8 cellular contexts compared by ENCODE assay signal in genomic region chr6:10954590-10955010, GRCh38.
DNase-seq lines count a peak whose midpoint lies in the region; ATAC-seq and TF ChIP-seq lines count a peak whose summit lies in the region.

No MANE protein-coding gene starts in this region.

- POLR2A ChIA-PET in HCT116 (lab: Charles Lee) = interaction anchor here (0.7 kb wide), 1 partner anchor 53 kb away, joined by 3 read pairs; no protein-coding TSS in a partner anchor

- H4K20me1 ChIP-seq in HCT116 (ENCODE audit: insufficient read depth) = no peaks in the 10 kb centered on the region

- RAD21 ChIA-PET in HCT116 (lab: Charles Lee; ENCODE audit: low non-redundant PET in 1 of 2, low total read pairs in 2 of 2, uncharacterized antibody in 2 of 2, unreplicated experiment in 2 of 2) = interaction anchor here (0.5 to 2.4 kb wide), 4 partner anchors 107 to 115 kb away, joined by 3 to 25 read pairs (median 6); no protein-coding TSS in a partner anchor

- CTCF ChIA-PET in HCT116 (lab: Charles Lee) = interaction anchor here (0.6 to 4.0 kb wide), 19 partner anchors 9 to 621 kb away, joined by 3 to 95 read pairs (median 4); no protein-coding TSS in a partner anchor

- peak overlapping the region; percentile 58 for H2AFZ ChIP-seq in HCT116 (ENCODE audit: low read depth, low read length, poor library complexity, severe bottlenecking)

- intact Hi-C loops in HCT116 (cut with micrococcal nuclease) = loop anchor here (1.0 to 5.0 kb wide), 3 partner anchors 115 to 623 kb away; no protein-coding TSS in a partner anchor

- no CpG with 5 or more reads among the region's 15 CpGs for WGBS in iPS DF 6.9 (ENCODE audit: insufficient coverage, insufficient read length)

- H3K4me1 ChIP-seq in HCT116 (ENCODE audit: control insufficient read depth in 1 of 2, insufficient read depth in 2 of 2, low read length in 2 of 2) = no peaks in the 10 kb centered on the region
- no peaks in the 10 kb centered on the region for H3K4me1 ChIP-seq in iPS DF 6.9 (ENCODE audit: control insufficient read depth, insufficient read depth, low read length)

- TF ChIP-seq RAD21 in HCT116 (IDR thresholded peaks at IDR 0.05; ENCODE audit: low read depth) = peak; percentile 65

- TF ChIP-seq CTCF in GM06990 (IDR thresholded peaks at IDR 0.05; ENCODE audit: insufficient read depth, low read length, poor library complexity, severe bottlenecking) (peak; percentile 95), HCT116 (IDR thresholded peaks at IDR 0.05 in 2 of 3, conservative IDR thresholded peaks at IDR 0.05 in 1 of 3; ENCODE audit: borderline replicate concordance in 1 of 3, insufficient read depth in 1 of 3, low read depth in 2 of 3, low read length in 2 of 3) (peak; percentile 68 to 94 (median 92))

- BruUV-seq in HCT116 (replicated peaks; lab: Mats Ljungman, UMichigan) = no TSS peak

- no peaks in the 10 kb centered on the region for H3K9me3 ChIP-seq in HCT116 (ENCODE audit: control insufficient read depth in 1 of 2, insufficient read depth in 1 of 2, low read depth in 1 of 2, low read length in 2 of 2)
- no peaks in the 10 kb centered on the region for H3K9me3 ChIP-seq in iPS DF 6.9 (ENCODE audit: control insufficient read depth, insufficient read depth, low read length)

- H3K36me3 ChIP-seq in GM06990 (ENCODE audit: control insufficient read depth, insufficient read depth, low read length) (no peaks in the 10 kb centered on the region), HCT116 (ENCODE audit: control insufficient read depth in 1 of 2, insufficient read depth in 2 of 2, low read length in 2 of 2) (no peaks in the 10 kb centered on the region), iPS DF 6.9 (ENCODE audit: control insufficient read depth, insufficient read depth, low read length) (no peaks in the 10 kb centered on the region)

- no peak overlapping the region for H3K9ac ChIP-seq in HCT116 (ENCODE audit: low read length)

- H3K9me2 ChIP-seq in HCT116 (ENCODE audit: insufficient read depth) = no peaks in the 10 kb centered on the region

- H3K27me3 ChIP-seq in GM06990 (replicated peaks; ENCODE audit: control insufficient read depth, insufficient read depth, low read length) (no peaks in the 10 kb centered on the region), HCT116 (ENCODE audit: insufficient read depth, low read length) (no peaks in the 10 kb centered on the region), iPS DF 6.9 (ENCODE audit: control insufficient read depth, insufficient read depth, low read length) (no peaks in the 10 kb centered on the region)

- H3K4me3 ChIP-seq in GM06990 (replicated peaks; ENCODE audit: low read depth, low read length) (no peak overlapping the region), HCT116 (replicated peaks in 1 of 2; ENCODE audit: low read depth in 1 of 2, low read length in 2 of 2) (no peak overlapping the region), iPS DF 6.9 (ENCODE audit: low read length) (no peak overlapping the region)

- peak; percentile 95 for ATAC-seq in HCT116

- DNase-seq in GM06990 (ENCODE audit: extremely low read depth, insufficient read length) (peak; percentile 77), HCT116 (ENCODE audit: low read depth, low spot score) (peak; percentile 54), NCI-H1048 (lab: John Stamatoyannopoulos, UW) (peak; percentile 27), T-helper 22 cell (ENCODE audit: low read depth) (peak; percentile 4), astrocyte of the hippocampus (ENCODE audit: low read depth, low spot score) (peak; percentile 87), iPS DF 6.9 (ENCODE audit: low read depth, low spot score) (peak; percentile 67), DMS79 (lab: John Stamatoyannopoulos, UW) (no peak)
- peak; percentile 64 to 70 (median 69) for DNase-seq in stimulated activated CD4-positive, alpha-beta T cell treated with anti-CD3 and anti-CD28 coated beads, Interleukin-12 subunit alpha, Interleukin-12 subunit beta, amount 100 ng/mL, for 48 hours (ENCODE audit: low read depth in 2 of 3, low spot score in 1 of 3)

- no peak for TF ChIP-seq POLR2A in HCT116 (IDR thresholded peaks at IDR 0.05; ENCODE audit: borderline replicate concordance, extremely low read depth, insufficient read depth, insufficient read length)

- no peak overlapping the region for H3K4me2 ChIP-seq in HCT116 (ENCODE audit: low read length)

- H3K27ac ChIP-seq in HCT116 (ENCODE audit: low read depth, low read length) = no peak overlapping the region
- H3K27ac ChIP-seq in iPS DF 6.9 (ENCODE audit: low read length) = no peak overlapping the region

- H3K79me2 ChIP-seq in HCT116 (ENCODE audit: insufficient read depth, low read length) = no peaks in the 10 kb centered on the region

TF ChIP-seq in HCT116, 20 proteins besides CTCF, POLR2A, EP300 and RAD21:
- TF ChIP-seq ATF3 (IDR thresholded peaks at IDR 0.05) = no peak
- no peak for TF ChIP-seq JUND (IDR thresholded peaks at IDR 0.05)
- no peak for TF ChIP-seq ZFX (IDR thresholded peaks at IDR 0.05)
- TF ChIP-seq REST (IDR thresholded peaks at IDR 0.05; ENCODE audit: low read depth) = no peak
- TF ChIP-seq SP1 (IDR thresholded peaks at IDR 0.05; ENCODE audit: low read depth) = no peak
- TF ChIP-seq ZBTB33 (IDR thresholded peaks at IDR 0.05; ENCODE audit: extremely low read depth, insufficient replicate concordance, low read length) = no peak
- no peak for TF ChIP-seq EZH2 (IDR thresholded peaks at IDR 0.05)
- no peak for TF ChIP-seq FOSL1 (IDR thresholded peaks at IDR 0.05; ENCODE audit: low read depth)
- TF ChIP-seq MAX (IDR thresholded peaks at IDR 0.05) = no peak
- TF ChIP-seq SIN3A (IDR thresholded peaks at IDR 0.05; ENCODE audit: low read depth) = no peak
- peak; percentile 84 for TF ChIP-seq YY1 (IDR thresholded peaks at IDR 0.05; ENCODE audit: extremely low read depth, insufficient replicate concordance, low read depth, low read length)
- peak; percentile 33 for TF ChIP-seq TCF7L2 (IDR thresholded peaks at IDR 0.05; ENCODE audit: borderline replicate concordance, extremely low read depth, insufficient read depth, insufficient read length)
- no peak for TF ChIP-seq EGR1 (IDR thresholded peaks at IDR 0.05; ENCODE audit: low read depth)
- no peak for TF ChIP-seq SRF (IDR thresholded peaks at IDR 0.05; ENCODE audit: low read depth)
- TF ChIP-seq EZH2phosphoT487 (IDR thresholded peaks at IDR 0.05; ENCODE audit: borderline replicate concordance) = no peak
- TF ChIP-seq POLR2AphosphoS5 (IDR thresholded peaks at IDR 0.05; ENCODE audit: low read depth, low read length) = no peak
- TF ChIP-seq ZNF274 (IDR thresholded peaks at IDR 0.05; ENCODE audit: low read depth, low read length) = no peak
- TF ChIP-seq CBX3 (IDR thresholded peaks at IDR 0.05; ENCODE audit: low read depth) = peak; percentile 61; the same call in 1 of the 2 replicates
